8 cellular contexts compared by ENCODE assay signal in the genomic region with DNA sequence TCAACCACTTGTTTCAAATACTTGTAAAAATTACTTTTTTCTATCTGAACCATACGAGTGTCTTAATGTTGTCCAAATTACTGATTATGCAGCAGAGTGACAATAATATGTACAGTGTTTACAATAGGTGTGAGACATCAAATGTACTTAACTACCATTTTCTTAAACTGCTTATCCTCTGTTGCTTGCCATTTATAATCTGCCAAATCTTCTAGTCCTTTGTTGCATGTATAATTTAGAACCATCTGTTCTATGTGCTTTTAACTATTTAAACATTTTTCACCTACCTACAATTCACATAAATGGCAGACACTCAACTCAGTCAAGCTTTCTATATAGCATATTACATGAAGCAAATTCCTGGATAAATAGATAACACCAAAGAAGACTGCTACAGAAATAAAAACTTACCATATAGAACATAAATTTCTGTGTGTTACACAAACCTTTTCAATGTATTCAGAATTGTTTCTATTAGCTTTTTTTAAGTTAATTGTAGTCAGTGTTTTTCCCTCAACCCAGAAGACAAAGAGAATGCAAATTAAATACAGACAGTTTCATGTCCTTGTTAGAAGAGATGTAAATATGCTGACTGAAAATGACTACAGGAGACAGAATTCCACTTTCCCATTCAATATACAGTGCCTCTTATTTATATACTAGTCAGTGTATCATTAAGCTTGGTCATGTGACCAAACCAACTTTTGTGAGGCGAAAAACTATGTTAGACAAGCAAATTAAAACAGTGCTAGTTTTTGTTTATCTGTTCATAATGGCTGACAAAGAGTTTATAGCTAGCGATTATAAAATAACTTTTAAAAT. TPM values are rescaled to one million over a fixed set of nuclear protein-coding genes. Genes with fewer than 3 reads are reported as not detected.
DNase-seq lines count a peak whose midpoint lies in the region; ATAC-seq and TF ChIP-seq lines count a peak whose summit lies in the region.

No MANE protein-coding gene starts in this region.

- H3K9me3 Mint-ChIP-seq in nephron progenitor cell: no peaks in the 10 kb centered on the region

- peak overlapping the region; percentile 100 for H3K27ac Mint-ChIP-seq in nephron progenitor cell

- peaks cover 56% of the 10 kb centered on the region for H3K4me1 Mint-ChIP-seq in nephron progenitor cell

- peaks cover 3% of the 10 kb centered on the region for H3K27me3 Mint-ChIP-seq in nephron progenitor cell (ENCODE audit: low read depth, poor library complexity)

- no peak for ATAC-seq in GM18909 (IDR thresholded peaks at IDR 0.05; ENCODE audit: poor library complexity, unreplicated experiment)
- ATAC-seq in HG02588 (IDR thresholded peaks at IDR 0.05; ENCODE audit: unreplicated experiment): no peak

- peak overlapping the region; percentile 92 for H3K4me3 ChIP-seq in GM12865 (ENCODE audit: low read depth, low read length)

- DNase-seq in GM12865 (ENCODE audit: low read depth) (peak; percentile 3), NCI-H524 (lab: John Stamatoyannopoulos, UW) (peak; percentile 32 to 60), dermis microvascular lymphatic vessel endothelial cell (ENCODE audit: low read depth in 2 of 2) (peak; percentile 49 to 70), nephron progenitor cell (no peak), NCI-H345 (lab: John Stamatoyannopoulos, UW) (no peak)
- DNase-seq in stimulated activated CD4-positive, alpha-beta T cell treated with anti-CD3 and anti-CD28 coated beads, Interleukin-4, amount 100 ng/mL, for 4 hours: no peak

- peak overlapping the region; percentile 96 for H3K4me3 Mint-ChIP-seq in nephron progenitor cell

- TF ChIP-seq CTCF in GM12865 (IDR thresholded peaks at IDR 0.05; ENCODE audit: insufficient read depth, low read depth, low read length, missing control alignments): no peak
- TF ChIP-seq CTCF in nephron progenitor cell (IDR thresholded peaks at IDR 0.05): no peak

- peaks cover 11% of the 10 kb centered on the region for H3K36me3 Mint-ChIP-seq in nephron progenitor cell (ENCODE audit: low read depth)

RNA-seq across cellular contexts. Expression of gene BAZ2B, which starts 2.6 kb away (rescaled TPM):
- total RNA-seq in dermis microvascular lymphatic vessel endothelial cell: 46.0 and 64.1 TPM in 2 replicates

Comparison
In these comparisons a context has a peak if more than half of its experiments do, and no peak if none do; other contexts are left out.
1. DNase-seq: peak in GM12865 (single experiment), NCI-H524 (2 of 2) and dermis microvascular lymphatic vessel endothelial cell (2 of 2); none in nephron progenitor cell (single experiment), stimulated activated CD4-positive, alpha-beta T cell treated with anti-CD3 and anti-CD28 coated beads, Interleukin-4, amount 100 ng/mL, for 4 hours (0 of 2) and NCI-H345 (single experiment).